ENCODE assay signal across 25 cellular contexts in the genomic region with DNA sequence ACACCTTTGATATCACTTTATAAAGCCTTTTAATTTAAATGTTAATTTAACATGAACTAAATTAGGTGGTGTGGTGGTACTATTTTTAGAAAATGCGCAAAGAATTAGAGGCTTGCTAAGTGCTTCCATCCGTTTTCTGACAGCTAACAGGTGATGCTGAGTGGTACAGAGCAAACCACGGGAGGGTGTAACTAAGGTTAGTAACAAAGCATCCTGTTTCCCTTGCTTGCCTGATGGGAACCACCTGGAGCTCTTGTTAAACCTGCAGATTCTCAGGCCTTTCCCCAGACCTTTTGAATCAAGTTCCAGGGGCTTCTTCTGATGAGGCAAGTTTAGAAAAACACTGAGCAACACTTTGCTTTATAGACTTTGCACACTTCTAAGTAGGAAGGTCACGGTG.
DNase-seq lines count a peak whose midpoint lies in the region; ATAC-seq and TF ChIP-seq lines count a peak whose summit lies in the region.
"Had no signal": no experiment of that assay in that cellular context is flagged by ENCODE, and none has a peak within 500 bp of the region (broad histone marks: within the 10 kb centered on the region; RNA-seq: fewer than 3 reads in every experiment).

No MANE protein-coding gene starts in this region.

- peaks cover 19% of the 10 kb centered on the region for H3F3A ChIP-seq in SU-DHL-6 (ENCODE audit: insufficient read depth)

- no peaks in the 10 kb centered on the region for H3K9me3 Mint-ChIP-seq in naive thymus-derived CD4-positive, alpha-beta T cell
- H3K9me3 Mint-ChIP-seq: activated CD4-positive, alpha-beta memory T cell treated with anti-CD3 and anti-CD28 coated beads for 36 hours; activated naive CD4-positive, alpha-beta T cell treated with anti-CD3 and anti-CD28 coated beads, Interleukin-2, amount 10 ng/mL, durations not matched to agents 7 days and 5 days; stimulated activated effector memory CD8-positive, alpha-beta T cell treated with anti-CD3 and anti-CD28 coated beads, Interleukin-12 subunit alpha, Interleukin-12 subunit beta, amount 100 ng/mL, for 72 hours; T-helper 1 cell treated with Interleukin-12 subunit alpha and Interleukin-12 subunit beta and Interleukin-4 antibody, amounts not matched to agents 30 μg/mL and 1 μg/mL, for 36 hours had no signal

- no peaks in the 10 kb centered on the region for H3K79me2 ChIP-seq in SU-DHL-6 (ENCODE audit: insufficient read depth, low read length)

- H3K36me3 ChIP-seq in SU-DHL-6 (ENCODE audit: low read length) (no peaks in the 10 kb centered on the region), A673 (ENCODE audit: insufficient read depth, low read length, poor library complexity, severe bottlenecking) (no peaks in the 10 kb centered on the region)
- peaks cover 0 to 18% (median 0%) of the 10 kb centered on the region in 3 experiments for H3K36me3 ChIP-seq in naive thymus-derived CD4-positive, alpha-beta T cell (ENCODE audit: control insufficient read depth in 2 of 3, insufficient read depth in 3 of 3, low read length in 3 of 3)
- H3K36me3 ChIP-seq: adrenal gland, ovary had no signal

- in situ Hi-C loops in G401 (cut with HindIII; ENCODE audit: low sequenced_read_pairs) = no loop called here

- intact Hi-C loops in A673 (cut with micrococcal nuclease; ENCODE audit: unreplicated experiment) = loop anchor here (10.0 kb wide), 1 partner anchor 462 kb away; no protein-coding TSS in a partner anchor
- intact Hi-C loops in naive thymus-derived CD4-positive, alpha-beta T cell (cut with micrococcal nuclease) = no loop called here

- peak overlapping the region; percentile 26 for H3K4me3 ChIP-seq in SU-DHL-6 (ENCODE audit: insufficient read depth, low read length, poor library complexity, severe bottlenecking)
- no peak overlapping the region for H3K4me3 ChIP-seq in A673 (ENCODE audit: low read depth, low read length, poor library complexity, severe bottlenecking)
- no peak overlapping the region for H3K4me3 ChIP-seq in naive thymus-derived CD4-positive, alpha-beta T cell (ENCODE audit: low read length)
- H3K4me3 ChIP-seq in foreskin fibroblast (ENCODE audit: low read depth in 1 of 2, low read length in 2 of 2) = no peak overlapping the region
- H3K4me3 ChIP-seq: adrenal gland, body of pancreas, GM23248, left lung, ovary, PC-9, transverse colon had no signal

- H4K20me1 ChIP-seq in SU-DHL-6 (ENCODE audit: low read depth, low read length) = no peaks in the 10 kb centered on the region

- DNase-seq in G401 (ENCODE audit: low spot score) = peak; percentile 41
- DNase-seq in NCI-H146 treated with DMSO at 0.1 percent for 48 hours (lab: John Stamatoyannopoulos, UW; ENCODE audit: unreplicated experiment) = peak; percentile 54
- no peak for DNase-seq in A673 (ENCODE audit: low spot score)
- DNase-seq in naive thymus-derived CD4-positive, alpha-beta T cell = no peak
- DNase-seq in foreskin fibroblast = no peak
- DNase-seq: activated CD4-positive, alpha-beta memory T cell treated with anti-CD3 and anti-CD28 coated beads for 36 hours; activated naive CD4-positive, alpha-beta T cell treated with anti-CD3 and anti-CD28 coated beads, Interleukin-2, amount 10 ng/mL, durations not matched to agents 7 days and 5 days; adrenal gland; body of pancreas; cerebellar nuclear complex; GDM1; GM23248; left lung; mesenchymal stem cell; ovary; PC-9; SK-N-SH; stimulated activated CD4-positive, alpha-beta T cell treated with anti-CD3 and anti-CD28 coated beads, Interleukin-15, amount 100 ng/mL, for 24 hours; transverse colon had no signal

- H2AFZ ChIP-seq in SU-DHL-6 (ENCODE audit: low read depth, low read length, severe bottlenecking) = peak overlapping the region; percentile 23
- H2AFZ ChIP-seq: GM23248, PC-9 had no signal

- POLR2A ChIA-PET in A673 (lab: Charles Lee; ENCODE audit: low non-redundant PET) = no interaction called here
- POLR2A ChIA-PET in naive thymus-derived CD4-positive, alpha-beta T cell (lab: Charles Lee) = interaction anchor here (0.6 kb wide), 1 partner anchor 1313 kb away, joined by 4 read pairs; no protein-coding TSS in a partner anchor

- H3K9me3 ChIP-seq in SU-DHL-6 (ENCODE audit: insufficient read depth, low read length) (no peaks in the 10 kb centered on the region), A673 (ENCODE audit: low read depth, low read length, poor library complexity, severe bottlenecking) (no peaks in the 10 kb centered on the region)
- H3K9me3 ChIP-seq in naive thymus-derived CD4-positive, alpha-beta T cell (ENCODE audit: control insufficient read depth in 2 of 3, low read length in 3 of 3) = no peaks in the 10 kb centered on the region
- H3K9me3 ChIP-seq: adrenal gland, body of pancreas, left lung, ovary, SK-N-SH, transverse colon had no signal

- CTCF ChIA-PET in A673 (lab: Charles Lee) = no interaction called here
- CTCF ChIA-PET in naive thymus-derived CD4-positive, alpha-beta T cell (lab: Charles Lee) = no interaction called here

- H3K9me2 ChIP-seq in SU-DHL-6 (replicated peaks; ENCODE audit: insufficient read depth, low read length) = no peaks in the 10 kb centered on the region
- H3K9me2 ChIP-seq: SK-N-SH had no signal

- no peak overlapping the region for H3K4me3 Mint-ChIP-seq in naive thymus-derived CD4-positive, alpha-beta T cell
- H3K4me3 Mint-ChIP-seq: activated CD4-positive, alpha-beta memory T cell treated with anti-CD3 and anti-CD28 coated beads for 36 hours; activated naive CD4-positive, alpha-beta T cell treated with anti-CD3 and anti-CD28 coated beads, Interleukin-2, amount 10 ng/mL, durations not matched to agents 7 days and 5 days; stimulated activated effector memory CD8-positive, alpha-beta T cell treated with anti-CD3 and anti-CD28 coated beads, Interleukin-12 subunit alpha, Interleukin-12 subunit beta, amount 100 ng/mL, for 72 hours; T-helper 1 cell treated with Interleukin-12 subunit alpha and Interleukin-12 subunit beta and Interleukin-4 antibody, amounts not matched to agents 30 μg/mL and 1 μg/mL, for 36 hours had no signal

- no TSS peak for BruUV-seq in A673 (replicated peaks; lab: Mats Ljungman, UMichigan)

- H3K4me1 ChIP-seq in A673 (ENCODE audit: insufficient read depth, low read length, poor library complexity, severe bottlenecking) = peaks cover 6% of the 10 kb centered on the region
- H3K4me1 ChIP-seq in naive thymus-derived CD4-positive, alpha-beta T cell (ENCODE audit: control insufficient read depth in 2 of 2, insufficient read depth in 2 of 2, low read length in 2 of 2) = no peaks in the 10 kb centered on the region
- H3K4me1 ChIP-seq: body of pancreas had no signal

- H3K27ac ChIP-seq in SU-DHL-6 (ENCODE audit: low read depth, low read length) (peak overlapping the region; percentile 88), A673 (ENCODE audit: low read depth, low read length, poor library complexity, severe bottlenecking) (no peak overlapping the region)
- H3K27ac ChIP-seq in naive thymus-derived CD4-positive, alpha-beta T cell (ENCODE audit: low read depth, low read length) = no peak overlapping the region
- H3K27ac ChIP-seq: adrenal gland, body of pancreas, GM23248, left lung, ovary, PC-9, transverse colon had no signal

- no peak for TF ChIP-seq CTCF in SU-DHL-6 (IDR thresholded peaks at IDR 0.05; ENCODE audit: insufficient read depth, low read length, poor library complexity, severe bottlenecking)
- TF ChIP-seq CTCF in A673 (conservative IDR thresholded peaks at IDR 0.05; ENCODE audit: low read depth, low read length) = no peak
- no peak for TF ChIP-seq CTCF in foreskin fibroblast (IDR thresholded peaks at IDR 0.05; ENCODE audit: low read depth, low read length)

- H3K27me3 ChIP-seq in SU-DHL-6 (ENCODE audit: low read length) (no peaks in the 10 kb centered on the region), A673 (replicated peaks; ENCODE audit: insufficient read depth, low read depth, low read length, poor library complexity) (no peaks in the 10 kb centered on the region)
- H3K27me3 ChIP-seq in naive thymus-derived CD4-positive, alpha-beta T cell (ENCODE audit: control insufficient read depth in 2 of 2, insufficient read depth in 2 of 2, low read length in 2 of 2) = no peaks in the 10 kb centered on the region
- H3K27me3 ChIP-seq: adrenal gland, body of pancreas, left lung, ovary, transverse colon had no signal

- peaks cover 0 to 4% (median 0%) of the 10 kb centered on the region in 7 donors for H3K4me1 Mint-ChIP-seq in naive thymus-derived CD4-positive, alpha-beta T cell
- H3K4me1 Mint-ChIP-seq: stimulated activated effector memory CD8-positive, alpha-beta T cell treated with anti-CD3 and anti-CD28 coated beads, Interleukin-12 subunit alpha, Interleukin-12 subunit beta, amount 100 ng/mL, for 72 hours had no signal

- ATAC-seq in GM18868 (IDR thresholded peaks at IDR 0.05; ENCODE audit: unreplicated experiment) = peak; percentile 47
- ATAC-seq in naive thymus-derived CD4-positive, alpha-beta T cell = no peak
- ATAC-seq: body of pancreas; esophagus mucosa; left lung; Right ventricle myocardium inferior; stimulated activated effector memory CD8-positive, alpha-beta T cell treated with anti-CD3 and anti-CD28 coated beads, Interleukin-12 subunit alpha, Interleukin-12 subunit beta, amount 100 ng/mL, for 72 hours had no signal

- no peak overlapping the region for H3K27ac Mint-ChIP-seq in naive thymus-derived CD4-positive, alpha-beta T cell
- H3K27ac Mint-ChIP-seq: activated CD4-positive, alpha-beta memory T cell treated with anti-CD3 and anti-CD28 coated beads for 36 hours; activated naive CD4-positive, alpha-beta T cell treated with anti-CD3 and anti-CD28 coated beads, Interleukin-2, amount 10 ng/mL, durations not matched to agents 7 days and 5 days; stimulated activated effector memory CD8-positive, alpha-beta T cell treated with anti-CD3 and anti-CD28 coated beads, Interleukin-12 subunit alpha, Interleukin-12 subunit beta, amount 100 ng/mL, for 72 hours; T-helper 1 cell treated with Interleukin-12 subunit alpha and Interleukin-12 subunit beta and Interleukin-4 antibody, amounts not matched to agents 30 μg/mL and 1 μg/mL, for 36 hours had no signal

- H3K4me2 ChIP-seq in SU-DHL-6 (ENCODE audit: low read depth, low read length, poor library complexity, severe bottlenecking) = peak overlapping the region; percentile 76
- H3K4me2 ChIP-seq: PC-9, SK-N-SH had no signal

- peak overlapping the region; percentile 35 for H3K9ac ChIP-seq in SU-DHL-6 (ENCODE audit: low read length)
- H3K9ac ChIP-seq: GM23248, SK-N-SH had no signal

- no peaks in the 10 kb centered on the region for H3K27me3 Mint-ChIP-seq in naive thymus-derived CD4-positive, alpha-beta T cell
- H3K27me3 Mint-ChIP-seq: activated CD4-positive, alpha-beta memory T cell treated with anti-CD3 and anti-CD28 coated beads for 36 hours; activated naive CD4-positive, alpha-beta T cell treated with anti-CD3 and anti-CD28 coated beads, Interleukin-2, amount 10 ng/mL, durations not matched to agents 7 days and 5 days had no signal

- H3K36me3 Mint-ChIP-seq in naive thymus-derived CD4-positive, alpha-beta T cell = peaks cover 0 to 46% (median 13%) of the 10 kb centered on the region in 5 donors

Comparison
In these comparisons a context has a peak if more than half of its experiments do, and no peak if none do; other contexts are left out.
1. DNase-seq: peak in G401 (single experiment) and NCI-H146 treated with DMSO at 0.1 percent for 48 hours (single experiment); none in A673 (single experiment), naive thymus-derived CD4-positive, alpha-beta T cell (0 of 9) and foreskin fibroblast (0 of 2).